In genomic region chr9:100590481-100590880, GRCh38 we compare ENCODE assay signal across 2 cellular contexts.
TF ChIP-seq lines count a peak whose summit lies in the region.

No MANE protein-coding gene starts in this region.

TF ChIP-seq in SK-N-SH, 30 proteins besides CTCF, POLR2A, EP300 and RAD21:
- peak; percentile 10; the same call in 1 of the 2 replicates for TF ChIP-seq FOSL2 (IDR thresholded peaks at IDR 0.05; ENCODE audit: borderline replicate concordance, low read depth)
- no peak for TF ChIP-seq MXI1 (IDR thresholded peaks at IDR 0.05; ENCODE audit: low read depth, low read length)
- TF ChIP-seq JUND (IDR thresholded peaks at IDR 0.05): peak; percentile 31; the same call in 1 of the 2 replicates
- peak; percentile 48; the same call in 1 of the 2 replicates for TF ChIP-seq RXRA (IDR thresholded peaks at IDR 0.05; ENCODE audit: borderline replicate concordance, low read depth)
- no peak for TF ChIP-seq NRF1 (IDR thresholded peaks at IDR 0.05; ENCODE audit: low read depth, low read length)
- TF ChIP-seq TCF12 (IDR thresholded peaks at IDR 0.05): peak; percentile 26; the same call in 1 of the 2 replicates

TF ChIP-seq in endothelial cell of umbilical vein, 7 proteins besides CTCF, POLR2A, EP300 and RAD21:
- TF ChIP-seq MYC (IDR thresholded peaks at IDR 0.05; ENCODE audit: low read depth, low read length): no peak
- TF ChIP-seq FOS (IDR thresholded peaks at IDR 0.05; ENCODE audit: borderline replicate concordance, insufficient read depth, low read length): peak; percentile 26
- TF ChIP-seq, protein P1, sequence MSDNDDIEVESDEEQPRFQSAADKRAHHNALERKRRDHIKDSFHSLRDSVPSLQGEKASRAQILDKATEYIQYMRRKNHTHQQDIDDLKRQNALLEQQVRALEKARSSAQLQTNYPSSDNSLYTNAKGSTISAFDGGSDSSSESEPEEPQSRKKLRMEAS (IDR thresholded peaks at IDR 0.05; ENCODE audit: insufficient read depth, insufficient read length): no peak
- no peak for TF ChIP-seq EZH2 (IDR thresholded peaks at IDR 0.05; ENCODE audit: borderline replicate concordance, low read depth, low read length, severe bottlenecking)
- no peak for TF ChIP-seq POLR2AphosphoS5 (IDR thresholded peaks at IDR 0.05; ENCODE audit: insufficient read depth, low read depth, low read length)
- TF ChIP-seq JUN (IDR thresholded peaks at IDR 0.05; ENCODE audit: borderline replicate concordance, insufficient read depth, insufficient read length, low read depth): no peak
- peak; percentile 18 for TF ChIP-seq GATA2 (IDR thresholded peaks at IDR 0.05; ENCODE audit: insufficient read depth, insufficient read length, low read depth, low read length)
